ENCODE assay signal across 8 cellular contexts in genomic region chr12:57237952-57238853, GRCh38. TPM values are rescaled to one million over a fixed set of nuclear protein-coding genes. Genes with fewer than 3 reads are reported as not detected.
A peak's percentile ranks its signal among the peaks of the same experiment; 100 is the strongest.
DNase-seq lines count a peak whose midpoint lies in the region; ATAC-seq and TF ChIP-seq lines count a peak whose summit lies in the region.

No MANE protein-coding gene starts in this region.

- DNase-seq in NCI-H2029 (lab: John Stamatoyannopoulos, UW) (peak; percentile 23), NCI-H2029 treated with DMSO at 0.1 percent for 48 hours (lab: John Stamatoyannopoulos, UW) (no peak), NCI-H748 treated with DMSO at 0.1 percent for 48 hours (lab: John Stamatoyannopoulos, UW) (peak; percentile 49), coronary artery (ENCODE audit: low spot score) (peak; percentile 76)
- DNase-seq in natural killer cell treated with Interleukin-12 subunit alpha and Interleukin-12 subunit beta and Interleukin-15 and Interleukin-18, amount 100 ng/mL, for 72 hours (ENCODE audit: low spot score): no peak

- peak overlapping the region in 1 of 2 donors; percentile 87 for H3K27ac ChIP-seq in coronary artery

- TF ChIP-seq CTCF in coronary artery (IDR thresholded peaks at IDR 0.05): no peak

- no peaks in the 10 kb centered on the region for H3K9me3 Mint-ChIP-seq in natural killer cell treated with Interleukin-12 subunit alpha and Interleukin-12 subunit beta and Interleukin-15 and Interleukin-18, amount 100 ng/mL, for 72 hours

- H3K27me3 Mint-ChIP-seq in natural killer cell treated with Interleukin-12 subunit alpha and Interleukin-12 subunit beta and Interleukin-15 and Interleukin-18, amount 100 ng/mL, for 72 hours: peaks cover 38 to 50% of the 10 kb centered on the region in 2 donors

- peak overlapping the region; percentile 91 for H3K4me3 Mint-ChIP-seq in natural killer cell treated with Interleukin-12 subunit alpha and Interleukin-12 subunit beta and Interleukin-15 and Interleukin-18, amount 100 ng/mL, for 72 hours

- H3K27ac Mint-ChIP-seq in natural killer cell treated with Interleukin-12 subunit alpha and Interleukin-12 subunit beta and Interleukin-15 and Interleukin-18, amount 100 ng/mL, for 72 hours: peak overlapping the region in 1 of 2 donors; percentile 79

- peaks cover 44 to 55% of the 10 kb centered on the region in 2 donors for H3K4me1 Mint-ChIP-seq in natural killer cell treated with Interleukin-12 subunit alpha and Interleukin-12 subunit beta and Interleukin-15 and Interleukin-18, amount 100 ng/mL, for 72 hours (ENCODE audit: low read depth in 2 of 2)

- peaks cover 8% of the 10 kb centered on the region for H3K36me3 Mint-ChIP-seq in natural killer cell treated with Interleukin-12 subunit alpha and Interleukin-12 subunit beta and Interleukin-15 and Interleukin-18, amount 100 ng/mL, for 72 hours

- ATAC-seq in natural killer cell treated with Interleukin-12 subunit alpha and Interleukin-12 subunit beta and Interleukin-15 and Interleukin-18, amount 100 ng/mL, for 72 hours: peak in 1 of 2 donors; percentile 2
- ATAC-seq in HG03432 (IDR thresholded peaks at IDR 0.05; ENCODE audit: unreplicated experiment) (no peak), HG03196 (IDR thresholded peaks at IDR 0.05; ENCODE audit: unreplicated experiment) (no peak), HG02798 (IDR thresholded peaks at IDR 0.05; ENCODE audit: poor library complexity, unreplicated experiment) (no peak)

- peak overlapping the region; percentile 68 for H3K4me3 ChIP-seq in coronary artery

RNA-seq across cellular contexts. Expression of gene SHMT2, which starts 8.7 kb away (rescaled TPM):
- total RNA-seq in natural killer cell treated with Interleukin-12 subunit alpha and Interleukin-12 subunit beta and Interleukin-15 and Interleukin-18, amount 100 ng/mL, for 72 hours: 100 to 1,000 TPM; 262 to 355 TPM

RNA-seq across cellular contexts. Expression of gene STAC3, which starts 12.8 kb away (rescaled TPM):
- total RNA-seq in natural killer cell treated with Interleukin-12 subunit alpha and Interleukin-12 subunit beta and Interleukin-15 and Interleukin-18, amount 100 ng/mL, for 72 hours: 1 to 10 TPM; 2.5 to 6.1 TPM

RNA-seq across cellular contexts. Expression of gene NXPH4, which starts 21.6 kb away (rescaled TPM):
- under 1 TPM in 1 of 2 donors, not detected in 1; 0.73 TPM for total RNA-seq in natural killer cell treated with Interleukin-12 subunit alpha and Interleukin-12 subunit beta and Interleukin-15 and Interleukin-18, amount 100 ng/mL, for 72 hours

Comparison
In these comparisons a context has a peak if more than half of its experiments do, and no peak if none do; other contexts are left out.
1. DNase-seq: peak in NCI-H2029 (single experiment), NCI-H748 treated with DMSO at 0.1 percent for 48 hours (single experiment) and coronary artery (single experiment); none in NCI-H2029 treated with DMSO at 0.1 percent for 48 hours (single experiment) and natural killer cell treated with Interleukin-12 subunit alpha and Interleukin-12 subunit beta and Interleukin-15 and Interleukin-18, amount 100 ng/mL, for 72 hours (single experiment).